ENCODE assay signal across 10 cellular contexts in the genomic region with DNA sequence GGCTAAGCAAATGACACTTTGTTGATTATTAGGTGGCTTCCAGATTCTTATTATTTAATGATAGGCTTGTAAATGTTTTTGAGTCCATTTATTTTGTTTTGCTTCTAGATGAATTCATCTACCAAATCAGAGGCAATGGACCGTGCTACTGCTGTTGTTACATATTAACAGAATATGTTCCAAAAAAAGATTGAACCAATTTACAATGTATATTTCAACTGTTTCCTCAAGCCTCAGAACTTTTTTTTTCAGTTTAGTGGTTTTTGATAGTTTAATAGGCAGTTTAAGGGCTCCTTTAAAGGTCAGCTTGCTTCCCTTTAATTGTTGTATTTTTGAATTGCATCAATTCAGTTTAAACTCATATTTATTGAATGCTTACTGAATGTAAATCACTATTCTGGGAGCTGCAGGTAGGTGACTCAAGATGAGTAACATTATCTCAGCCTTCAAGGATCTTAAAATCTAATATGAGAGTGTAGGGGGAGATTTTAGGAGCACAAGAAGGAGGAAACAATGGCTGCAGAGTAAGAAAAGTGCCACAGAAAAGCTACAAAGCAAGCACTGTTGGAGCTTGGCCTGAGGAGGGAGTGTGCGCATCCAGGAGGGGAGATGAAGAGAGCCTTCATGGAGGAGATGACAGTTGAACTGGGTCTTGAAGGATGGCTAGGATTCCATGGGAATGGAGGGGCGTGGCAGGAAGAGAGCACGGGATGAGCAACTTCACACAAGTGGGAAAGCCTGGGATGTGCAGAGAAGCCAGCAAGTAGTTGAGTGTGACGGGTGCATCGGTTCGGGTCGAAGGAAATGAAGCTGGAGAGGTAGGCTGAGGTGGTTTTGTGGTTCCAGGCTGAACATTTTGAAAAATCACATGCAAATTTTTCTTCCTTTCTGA. TPM values are rescaled to one million over a fixed set of nuclear protein-coding genes. Genes with fewer than 3 reads are reported as not detected.
A peak's percentile ranks its signal among the peaks of the same experiment; 100 is the strongest.
DNase-seq lines count a peak whose midpoint lies in the region; ATAC-seq and TF ChIP-seq lines count a peak whose summit lies in the region.
"Had no signal": no experiment of that assay in that cellular context is flagged by ENCODE, and none has a peak within 500 bp of the region (broad histone marks: within the 10 kb centered on the region; RNA-seq: fewer than 3 reads in every experiment).

No MANE protein-coding gene starts in this region.

- DNase-seq in GM12864 (ENCODE audit: low read depth) (no peak), HT1080 (ENCODE audit: low read depth) (peak; percentile 77), natural killer cell (no peak), amniotic stem cell (lab: John Stamatoyannopoulos, UW) (no peak), RKO (ENCODE audit: low spot score) (no peak)
- DNase-seq in activated CD8-positive, alpha-beta memory T cell treated with anti-CD3 and anti-CD28 coated beads for 24 hours, result no peak
- DNase-seq: ovary, SJCRH30 had no signal

- H3K27me3 Mint-ChIP-seq in activated T-helper 17 cell treated with anti-CD3 and anti-CD28 coated beads, Interleukin-2, amount 50 U/mL, for 72 hours, result no peaks in the 10 kb centered on the region
- H3K27me3 Mint-ChIP-seq in natural killer cell (ENCODE audit: low read depth in 2 of 2), result no peaks in the 10 kb centered on the region

- peak overlapping the region; percentile 80 for H3K4me3 Mint-ChIP-seq in activated T-helper 17 cell treated with anti-CD3 and anti-CD28 coated beads, Interleukin-2, amount 50 U/mL, for 72 hours
- peak overlapping the region; percentile 62 for H3K4me3 Mint-ChIP-seq in natural killer cell

- H3K4me3 ChIP-seq in GM12864 (ENCODE audit: low read depth, low read length), result peak overlapping the region; percentile 15
- H3K4me3 ChIP-seq: ovary, SJCRH30 had no signal

- peak overlapping the region; percentile 50 for H3K27ac Mint-ChIP-seq in activated T-helper 17 cell treated with anti-CD3 and anti-CD28 coated beads, Interleukin-2, amount 50 U/mL, for 72 hours
- H3K27ac Mint-ChIP-seq in natural killer cell, result peak overlapping the region; percentile 66 to 70

- H3K4me1 Mint-ChIP-seq in activated T-helper 17 cell treated with anti-CD3 and anti-CD28 coated beads, Interleukin-2, amount 50 U/mL, for 72 hours, result peaks cover 53% of the 10 kb centered on the region
- H3K4me1 Mint-ChIP-seq in natural killer cell, result peaks cover 56% of the 10 kb centered on the region in 2 donors

- TF ChIP-seq CTCF in GM12864 (IDR thresholded peaks at IDR 0.05; ENCODE audit: low read depth, low read length, missing control alignments) (peak; percentile 30), natural killer cell (IDR thresholded peaks at IDR 0.05) (no peak)

- H3K9me3 Mint-ChIP-seq in activated T-helper 17 cell treated with anti-CD3 and anti-CD28 coated beads, Interleukin-2, amount 50 U/mL, for 72 hours, result no peaks in the 10 kb centered on the region
- no peaks in the 10 kb centered on the region for H3K9me3 Mint-ChIP-seq in natural killer cell

- ATAC-seq in activated T-helper 17 cell treated with anti-CD3 and anti-CD28 coated beads, Interleukin-2, amount 50 U/mL, for 72 hours (replicated peaks), result peak; percentile 73
- ATAC-seq in natural killer cell, result no peak
- no peak for ATAC-seq in HG02981 (IDR thresholded peaks at IDR 0.05; ENCODE audit: unreplicated experiment)

- H3K36me3 Mint-ChIP-seq in activated T-helper 17 cell treated with anti-CD3 and anti-CD28 coated beads, Interleukin-2, amount 50 U/mL, for 72 hours (ENCODE audit: low read depth), result peaks cover 64% of the 10 kb centered on the region
- H3K36me3 Mint-ChIP-seq in natural killer cell, result no peaks in the 10 kb centered on the region

- intact Hi-C loops in natural killer cell (cut with micrococcal nuclease), result loop anchor here (5.0 kb wide), 1 partner anchor 71 kb away; no protein-coding TSS in a partner anchor

RNA-seq across cellular contexts. Expression of gene MAP2K1, which starts 14.7 kb away (rescaled TPM):
- 53.2 and 63.5 TPM in 2 replicates for total RNA-seq in HT1080 (2014; rRNA removed; shearing (Covaris generic))
- 108 TPM in 2 replicates for polyA plus RNA-seq in HT1080 (2015; cell fraction: cytosol; rRNA removed)
- polyA plus RNA-seq in HT1080 (2015; cell fraction: nucleus; rRNA removed), result 105 and 111 TPM in 2 replicates
- total RNA-seq in activated T-helper 17 cell treated with anti-CD3 and anti-CD28 coated beads, Interleukin-2, amount 50 U/mL, for 72 hours, result 100 to 1,000 TPM; 107 to 143 TPM
- 10 to 100 TPM; 45.5 to 49.2 (median 48.9) TPM for total RNA-seq in natural killer cell

RNA-seq across cellular contexts. Expression of gene TIPIN, which starts 44.9 kb away (rescaled TPM):
- total RNA-seq in HT1080 (2014; rRNA removed; shearing (Covaris generic)), result 21.9 TPM in 2 replicates
- 13.9 and 15.6 TPM in 2 replicates for polyA plus RNA-seq in HT1080 (2015; cell fraction: cytosol; rRNA removed)
- polyA plus RNA-seq in HT1080 (2015; cell fraction: nucleus; rRNA removed), result 10.4 and 13.4 TPM in 2 replicates
- total RNA-seq in activated T-helper 17 cell treated with anti-CD3 and anti-CD28 coated beads, Interleukin-2, amount 50 U/mL, for 72 hours, result 10 to 100 TPM; 27.1 to 37.9 TPM
- total RNA-seq in natural killer cell, result 1 to 10 TPM; 2.6 to 5.5 (median 5.3) TPM
